ENCODE assay signal across 25 cellular contexts in genomic region chr5:10488144-10488543, GRCh38. TPM values are rescaled to one million over a fixed set of nuclear protein-coding genes. Genes with fewer than 3 reads are reported as not detected.
DNase-seq lines count a peak whose midpoint lies in the region; ATAC-seq and TF ChIP-seq lines count a peak whose summit lies in the region.
"Had no signal": no experiment of that assay in that cellular context is flagged by ENCODE, and none has a peak within 500 bp of the region (broad histone marks: within the 10 kb centered on the region; RNA-seq: fewer than 3 reads in every experiment).

No MANE protein-coding gene starts in this region.

- no peak for TF ChIP-seq RAD21 in HCT116 (IDR thresholded peaks at IDR 0.05; ENCODE audit: low read depth)

- no peaks in the 10 kb centered on the region for H3K9me2 ChIP-seq in HCT116 (ENCODE audit: insufficient read depth)

- H4K20me1 ChIP-seq in BLaER1 (no peaks in the 10 kb centered on the region), HCT116 (ENCODE audit: insufficient read depth) (no peaks in the 10 kb centered on the region)

- CTCF ChIA-PET in HCT116 (lab: Charles Lee): no interaction called here

- H3K36me3 ChIP-seq in BLaER1: no peaks in the 10 kb centered on the region
- H3K36me3 ChIP-seq in HCT116 (ENCODE audit: control insufficient read depth in 1 of 2, insufficient read depth in 2 of 2, low read length in 2 of 2): no peaks in the 10 kb centered on the region
- H3K36me3 ChIP-seq: HAP-1, SJCRH30 had no signal

- intact Hi-C loops in HCT116 (cut with micrococcal nuclease): no loop called here
- intact Hi-C loops in left ventricle myocardium superior (cut with micrococcal nuclease): no loop called here

- H3K27ac Mint-ChIP-seq in T-helper 17 cell (peak overlapping the region; percentile 91), naive B cell (peak overlapping the region in 4 of 6 donors; percentile 8 to 48 (median 16))
- H3K27ac Mint-ChIP-seq: GM23338 had no signal

- DNase-seq in HCT116 (ENCODE audit: low read depth, low spot score) (no peak), T-helper 17 cell (no peak), naive B cell (no peak), left ventricle myocardium superior (no peak), pons (ENCODE audit: low spot score) (no peak)
- DNase-seq in activated T-cell treated with anti-CD3 and anti-CD28 coated beads, Interleukin-2, amount 50 U/mL, for 48 hours: no peak
- DNase-seq: CD8-positive, alpha-beta memory T cell; DMS 273 treated with DMSO at 0.1 percent for 48 hours; DMS79; GDM1; NCI-H1048; NCI-H1417; NCI-H1694; NCI-H2081; NCI-H2227 treated with DMSO at 0.1 percent for 48 hours; NCI-H748 treated with DMSO at 0.1 percent for 48 hours; SJCRH30 had no signal

- ATAC-seq in HCT116 (no peak), T-helper 17 cell (no peak), naive B cell (ENCODE audit: low read depth in 2 of 2) (no peak), left ventricle myocardium superior (no peak)
- ATAC-seq: GM12878, GM23338, Right ventricle myocardium inferior, SK-N-SH treated with all-trans-retinoic acid at 6 μM for 48 hours had no signal

- no peak for TF ChIP-seq CTCF in HCT116 (IDR thresholded peaks at IDR 0.05 in 2 of 3, conservative IDR thresholded peaks at IDR 0.05 in 1 of 3; ENCODE audit: borderline replicate concordance in 1 of 3, insufficient read depth in 1 of 3, low read depth in 2 of 3, low read length in 2 of 3)

- H3K27me3 Mint-ChIP-seq in T-helper 17 cell (peaks cover 6% of the 10 kb centered on the region), naive B cell (peaks cover 8 to 9% (median 8%) of the 10 kb centered on the region in 3 donors)

- H3K4me3 ChIP-seq in BLaER1 (no peak overlapping the region), HCT116 (replicated peaks in 1 of 2; ENCODE audit: low read depth in 1 of 2, low read length in 2 of 2) (no peak overlapping the region)
- H3K4me3 ChIP-seq: GM12878, GM23338, HAP-1, PC-9, SJCRH30 had no signal

- no peaks in the 10 kb centered on the region for H3K36me3 Mint-ChIP-seq in T-helper 17 cell (ENCODE audit: low read depth)
- H3K36me3 Mint-ChIP-seq in naive B cell: no peaks in the 10 kb centered on the region
- H3K36me3 Mint-ChIP-seq: CD8-positive, alpha-beta memory T cell had no signal

- no peak for TF ChIP-seq POLR2A in HCT116 (IDR thresholded peaks at IDR 0.05; ENCODE audit: borderline replicate concordance, extremely low read depth, insufficient read depth, insufficient read length)

- no peak overlapping the region for H2AFZ ChIP-seq in HCT116 (ENCODE audit: low read depth, low read length, poor library complexity, severe bottlenecking)
- H2AFZ ChIP-seq: GM23338, PC-9 had no signal

- RAD21 ChIA-PET in HCT116 (lab: Charles Lee; ENCODE audit: low non-redundant PET in 1 of 2, low total read pairs in 2 of 2, uncharacterized antibody in 2 of 2, unreplicated experiment in 2 of 2): no interaction called here

- H3K4me2 ChIP-seq in BLaER1: peak overlapping the region; percentile 76
- peak overlapping the region; percentile 43 for H3K4me2 ChIP-seq in HCT116 (ENCODE audit: low read length)
- H3K4me2 ChIP-seq: GM23338 had no signal

- no TSS peak for BruUV-seq in HCT116 (replicated peaks; lab: Mats Ljungman, UMichigan)

- H3K9ac ChIP-seq in BLaER1 (no peak overlapping the region), HCT116 (ENCODE audit: low read length) (no peak overlapping the region)

- no peaks in the 10 kb centered on the region for H3K79me2 ChIP-seq in HCT116 (ENCODE audit: insufficient read depth, low read length)

- H3K4me1 ChIP-seq in BLaER1 (peaks cover 70% of the 10 kb centered on the region), HCT116 (ENCODE audit: control insufficient read depth in 1 of 2, insufficient read depth in 2 of 2, low read length in 2 of 2) (peaks cover 4 to 22% of the 10 kb centered on the region in 2 experiments; a peak in 2 of 4 replicates)
- H3K4me1 ChIP-seq: HAP-1 had no signal

- H3K4me1 Mint-ChIP-seq in T-helper 17 cell (peaks cover 13% of the 10 kb centered on the region), naive B cell (peaks cover 23 to 43% (median 40%) of the 10 kb centered on the region in 3 donors)

- H3K9me3 Mint-ChIP-seq in naive B cell: peaks cover 0 to 8% (median 0%) of the 10 kb centered on the region in 7 donors
- H3K9me3 Mint-ChIP-seq: CD8-positive, alpha-beta memory T cell had no signal

- no peak overlapping the region for H3K4me3 Mint-ChIP-seq in T-helper 17 cell
- peak overlapping the region in 1 of 8 donors; percentile 9 for H3K4me3 Mint-ChIP-seq in naive B cell
- H3K4me3 Mint-ChIP-seq: CD8-positive, alpha-beta memory T cell; GM23338 had no signal

- H3K9me3 ChIP-seq in BLaER1 (peaks cover 19% of the 10 kb centered on the region), HCT116 (ENCODE audit: control insufficient read depth in 1 of 2, insufficient read depth in 1 of 2, low read depth in 1 of 2, low read length in 2 of 2) (no peaks in the 10 kb centered on the region), T-helper 17 cell (ENCODE audit: control insufficient read depth, low read length, poor library complexity, severe bottlenecking) (no peaks in the 10 kb centered on the region)
- H3K9me3 ChIP-seq: HAP-1, SJCRH30 had no signal

- H3K27ac ChIP-seq in BLaER1 (no peak overlapping the region), HCT116 (ENCODE audit: low read depth, low read length) (no peak overlapping the region)
- H3K27ac ChIP-seq: C4-2B, PC-9, SJCRH30 had no signal

- POLR2A ChIA-PET in HCT116 (lab: Charles Lee): interaction anchor here (1.7 kb wide), 1 partner anchor 10 kb away, joined by 5 read pairs; no protein-coding TSS in a partner anchor

- no peaks in the 10 kb centered on the region for H3K27me3 ChIP-seq in BLaER1
- no peaks in the 10 kb centered on the region for H3K27me3 ChIP-seq in HCT116 (ENCODE audit: insufficient read depth, low read length)
- H3K27me3 ChIP-seq: SJCRH30 had no signal

TF ChIP-seq in HCT116, 20 proteins besides CTCF, POLR2A, EP300 and RAD21:
- TF ChIP-seq YY1 (IDR thresholded peaks at IDR 0.05; ENCODE audit: extremely low read depth, insufficient replicate concordance, low read depth, low read length): no peak
- TF ChIP-seq ATF3 (IDR thresholded peaks at IDR 0.05): no peak
- no peak for TF ChIP-seq TCF7L2 (IDR thresholded peaks at IDR 0.05; ENCODE audit: borderline replicate concordance, extremely low read depth, insufficient read depth, insufficient read length)
- TF ChIP-seq EZH2 (IDR thresholded peaks at IDR 0.05): no peak
- TF ChIP-seq EZH2phosphoT487 (IDR thresholded peaks at IDR 0.05; ENCODE audit: borderline replicate concordance): no peak
- TF ChIP-seq SP1 (IDR thresholded peaks at IDR 0.05; ENCODE audit: low read depth): no peak
- no peak for TF ChIP-seq FOSL1 (IDR thresholded peaks at IDR 0.05; ENCODE audit: low read depth)
- TF ChIP-seq JUND (IDR thresholded peaks at IDR 0.05): no peak
- no peak for TF ChIP-seq ELF1 (IDR thresholded peaks at IDR 0.05; ENCODE audit: borderline replicate concordance, low read depth)
- no peak for TF ChIP-seq MAX (IDR thresholded peaks at IDR 0.05)
- no peak for TF ChIP-seq SIN3A (IDR thresholded peaks at IDR 0.05; ENCODE audit: low read depth)

RNA-seq across cellular contexts. Expression of gene ROPN1L, which starts 46.5 kb away (rescaled TPM):
- 0.66 TPM for total RNA-seq in HCT116 (2021; ENCODE audit: unreplicated experiment)
- 0.38 and 0.75 TPM in 2 replicates for polyA plus RNA-seq in HCT116 (2012)
- 1 to 10 TPM; 4.7 to 5.3 TPM for total RNA-seq in T-helper 17 cell
- polyA plus RNA-seq in naive B cell (ENCODE audit: low read depth in 6 of 6): under 1 TPM in 2 of 6 donors, not detected in 4; 0.58 to 0.70 TPM
- total RNA-seq in left ventricle myocardium superior: 0.20 TPM
- total RNA-seq: GM23338, Right ventricle myocardium inferior had no signal
